8 cellular contexts compared by ENCODE assay signal in the genomic region with DNA sequence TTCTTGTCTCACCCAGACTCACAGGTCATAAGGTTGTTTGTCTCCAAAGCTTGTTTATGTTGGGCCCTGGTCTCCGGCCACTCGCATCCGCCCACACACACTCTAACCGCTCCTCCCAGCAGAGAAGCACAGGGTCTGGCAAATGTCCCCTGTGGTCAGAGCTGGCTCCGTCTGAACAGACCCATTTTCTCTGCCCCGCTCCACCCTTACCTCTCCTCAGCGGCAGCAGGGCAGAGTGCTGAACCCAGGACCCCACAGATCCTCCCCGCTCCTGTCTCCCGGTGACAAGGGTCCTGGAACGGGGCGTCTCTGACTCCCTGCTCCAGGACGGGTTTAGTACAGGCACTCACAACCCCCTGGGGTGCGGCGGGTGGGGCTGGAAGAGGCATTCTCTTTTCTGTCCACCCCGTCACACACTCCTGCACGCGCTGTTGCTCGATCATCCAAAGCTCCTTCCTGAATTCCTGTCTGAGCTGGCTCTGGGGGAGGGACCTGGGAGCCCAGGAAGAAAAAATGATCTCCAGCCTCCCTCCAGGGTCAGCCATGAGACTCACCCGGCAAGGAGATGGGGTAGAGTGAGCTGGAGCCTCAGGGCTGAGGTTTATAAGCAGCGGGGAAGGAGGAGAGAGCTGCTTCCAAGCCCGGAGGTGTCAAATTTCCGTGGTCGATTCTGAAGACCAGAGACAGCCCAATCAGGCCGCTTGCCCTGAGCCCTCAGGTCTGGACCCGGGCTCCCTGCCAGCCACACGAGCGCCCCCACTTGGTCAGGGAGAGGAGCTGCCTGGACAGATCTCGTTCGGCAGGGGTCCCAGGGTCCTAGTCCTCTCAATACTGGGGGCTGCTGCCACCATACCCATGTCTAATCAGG. TPM values are rescaled to one million over a fixed set of nuclear protein-coding genes. Genes with fewer than 3 reads are reported as not detected.
DNase-seq lines count a peak whose midpoint lies in the region; ATAC-seq and TF ChIP-seq lines count a peak whose summit lies in the region.

Gene S100A13 (minus strand): TSS at position 577 of the 868 bp plus-strand sequence. CDS start 1,033 bp downstream, outside the sequence.

- no peaks in the 10 kb centered on the region for H3K27me3 Mint-ChIP-seq in memory B cell

- no peaks in the 10 kb centered on the region for H3K9me3 Mint-ChIP-seq in memory B cell

- H3K4me1 ChIP-seq in Loucy (ENCODE audit: insufficient read depth, low read length, poor library complexity, severe bottlenecking) (peaks cover 26% of the 10 kb centered on the region), thymus (ENCODE audit: control insufficient read depth, insufficient read depth, low read length) (no peaks in the 10 kb centered on the region)

- no peaks in the 10 kb centered on the region for H3K9me2 ChIP-seq in Loucy (replicated peaks; ENCODE audit: low read depth, low read length)

- no peaks in the 10 kb centered on the region for H3K79me2 ChIP-seq in Loucy (ENCODE audit: insufficient read depth, low read length)

- peak; percentile 61 for TF ChIP-seq CTCF in Loucy (conservative IDR thresholded peaks at IDR 0.05; ENCODE audit: low read length)
- TF ChIP-seq CTCF in epithelial cell of esophagus (IDR thresholded peaks at IDR 0.05; ENCODE audit: insufficient read depth, low read depth, low read length, missing control alignments) = peak; percentile 42

- ATAC-seq in memory B cell (ENCODE audit: low read depth) = peak; percentile 43

- H2AFZ ChIP-seq in Loucy (ENCODE audit: low read length) = no peak within 1 kb of the TSS

- H3K36me3 Mint-ChIP-seq in memory B cell = no peaks in the 10 kb centered on the region

- H3K4me3 ChIP-seq in Loucy (ENCODE audit: low read length, poor library complexity, severe bottlenecking) (no peak within 1 kb of the TSS), SK-N-MC (peak within 1 kb of the TSS; percentile 50), epithelial cell of esophagus (ENCODE audit: low read length) (peak within 1 kb of the TSS; percentile 62), thymus (ENCODE audit: low read length) (peak within 1 kb of the TSS; percentile 14)

- H3K27ac ChIP-seq in SK-N-MC = peak within 1 kb of the TSS; percentile 33; the same call in 1 of the 2 replicates
- H3K27ac ChIP-seq in thymus (ENCODE audit: low read depth) = no peak within 1 kb of the TSS

- H3K36me3 ChIP-seq in Loucy (ENCODE audit: insufficient read depth, low read length) (no peaks in the 10 kb centered on the region), SK-N-MC (ENCODE audit: insufficient read depth, low read length) (no peaks in the 10 kb centered on the region), thymus (ENCODE audit: control insufficient read depth, insufficient read depth) (no peaks in the 10 kb centered on the region)

- no peaks in the 10 kb centered on the region for H4K20me1 ChIP-seq in Loucy (ENCODE audit: insufficient read depth, low read length, poor library complexity, severe bottlenecking)

- H3K27me3 ChIP-seq in Loucy (ENCODE audit: insufficient read depth, low read length, poor library complexity, severe bottlenecking) = no peaks in the 10 kb centered on the region
- no peaks in the 10 kb centered on the region for H3K27me3 ChIP-seq in thymus (ENCODE audit: control insufficient read depth, insufficient read depth)

- H3K9ac ChIP-seq in Loucy (ENCODE audit: low read depth, low read length, poor library complexity, severe bottlenecking) (peak within 1 kb of the TSS; percentile 41), SK-N-MC (ENCODE audit: insufficient read length) (peak within 1 kb of the TSS; percentile 8)

- H3F3A ChIP-seq in Loucy (ENCODE audit: low read depth) = no peaks in the 10 kb centered on the region

- peak within 1 kb of the TSS; percentile 28 for H3K4me2 ChIP-seq in Loucy (ENCODE audit: low read depth, low read length, poor library complexity, severe bottlenecking)

- H3K9me3 ChIP-seq in Loucy (ENCODE audit: insufficient read depth, low read depth, low read length) = no peaks in the 10 kb centered on the region
- H3K9me3 ChIP-seq in SK-N-MC (ENCODE audit: low read depth, low read length) = no peaks in the 10 kb centered on the region
- H3K9me3 ChIP-seq in thymus (ENCODE audit: control insufficient read depth) = no peaks in the 10 kb centered on the region

- WGBS in thymus = 73% methylated on average over 29 of the region's 29 CpGs

- peak within 1 kb of the TSS; percentile 71 for H3K4me3 Mint-ChIP-seq in memory B cell

- H3K4me1 Mint-ChIP-seq in memory B cell = peaks cover 25% of the 10 kb centered on the region

- DNase-seq in EH (ENCODE audit: low read depth) (peak; percentile 97), SK-N-MC (ENCODE audit: low read depth, low spot score) (no peak), epithelial cell of esophagus (ENCODE audit: low read depth) (peak; percentile 87), memory B cell (ENCODE audit: low spot score in 2 of 2) (no peak)
- no peak for DNase-seq in activated naive CD4-positive, alpha-beta T cell treated with Interleukin-2 at 50 U/mL for 16 hours
- DNase-seq in activated CD4-positive, alpha-beta T cell treated with anti-CD3 and anti-CD28 coated beads for 4 hours = no peak

- H3K27ac Mint-ChIP-seq in memory B cell = peak within 1 kb of the TSS; percentile 7

RNA-seq across cellular contexts. Expression of gene S100A13, which starts in this region (rescaled TPM):
- polyA plus RNA-seq in thymus = 96.1 TPM

Comparison
In these comparisons a context has a peak if more than half of its experiments do, and no peak if none do; other contexts are left out.
1. DNase-seq: peak in EH (single experiment) and epithelial cell of esophagus (single experiment); none in SK-N-MC (single experiment), memory B cell (0 of 2), activated naive CD4-positive, alpha-beta T cell treated with Interleukin-2 at 50 U/mL for 16 hours (single experiment) and activated CD4-positive, alpha-beta T cell treated with anti-CD3 and anti-CD28 coated beads for 4 hours (0 of 2).